28 cellular contexts compared by ENCODE assay signal in the genomic region with DNA sequence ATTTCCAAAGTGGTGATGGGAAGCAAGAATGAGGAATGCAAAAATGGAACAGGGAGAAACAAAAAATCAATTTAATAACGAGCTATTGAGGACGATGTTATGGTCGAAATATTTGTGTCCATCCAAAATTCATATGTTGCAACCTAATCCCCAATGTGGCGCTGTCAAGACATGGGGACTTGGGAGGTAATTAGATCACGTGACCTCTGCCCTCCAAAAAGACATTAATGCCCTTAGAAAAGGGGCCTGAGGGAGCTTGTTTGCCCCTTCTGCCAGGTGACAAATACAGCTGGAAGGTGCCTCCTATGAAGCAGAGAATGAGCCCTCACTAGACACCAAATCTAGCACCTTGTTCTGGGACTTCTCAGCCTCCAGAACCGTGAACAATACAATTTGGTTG.
"Had no signal": no experiment of that assay in that cellular context is flagged by ENCODE, and none has a peak within 500 bp of the region (broad histone marks: within the 10 kb centered on the region; RNA-seq: fewer than 3 reads in every experiment).

No MANE protein-coding gene starts in this region.

- ATAC-seq: effector memory CD8-positive, alpha-beta T cell; esophagus mucosa; foreskin keratinocyte; gastrocnemius medialis; gastroesophageal sphincter; heart left ventricle; heart right ventricle had no signal

- H3K36me3 ChIP-seq: colonic mucosa, esophagus muscularis mucosa, esophagus squamous epithelium, gastrocnemius medialis, gastroesophageal sphincter, heart left ventricle, heart right ventricle had no signal

- FAIRE-seq: colon, endometrium, endothelial cell of umbilical vein, frontal cortex had no signal

- H3K27ac ChIP-seq: colonic mucosa, coronary artery, dorsolateral prefrontal cortex, epithelial cell of prostate, esophagus muscularis mucosa, esophagus squamous epithelium, foreskin keratinocyte, gastrocnemius medialis, gastroesophageal sphincter, heart left ventricle, heart right ventricle had no signal

- H3K4me1 ChIP-seq: colonic mucosa, esophagus muscularis mucosa, esophagus squamous epithelium, foreskin keratinocyte, gastrocnemius medialis, gastroesophageal sphincter, heart left ventricle, heart right ventricle had no signal

- H3K27me3 ChIP-seq: colonic mucosa, dorsolateral prefrontal cortex, esophagus muscularis mucosa, esophagus squamous epithelium, foreskin keratinocyte, gastrocnemius medialis, gastroesophageal sphincter, heart left ventricle, heart right ventricle had no signal

- DNase-seq: colonic mucosa; cortex of kidney; dermis blood vessel endothelial cell; dorsolateral prefrontal cortex; effector CD4-positive, alpha-beta T cell; effector CD8-positive, alpha-beta T cell; effector memory CD4-positive, alpha-beta T cell; effector memory CD8-positive, alpha-beta T cell; endodermal cell; erythroblast; esophagus squamous epithelium; foreskin fibroblast; foreskin keratinocyte; foreskin melanocyte; gastrocnemius medialis; glutamatergic neuron; head of caudate nucleus; heart left ventricle; heart right ventricle had no signal

- H3K9me3 ChIP-seq: colonic mucosa, esophagus muscularis mucosa, gastrocnemius medialis, gastroesophageal sphincter had no signal

- H3K4me3 ChIP-seq: colonic mucosa, coronary artery, dorsolateral prefrontal cortex, esophagus muscularis mucosa, esophagus squamous epithelium, gastrocnemius medialis, gastroesophageal sphincter, heart left ventricle, heart right ventricle had no signal
